In genomic region chr1:171313835-171314320, GRCh38 we compare ENCODE assay signal across 8 cellular contexts. TPM values are rescaled to one million over a fixed set of nuclear protein-coding genes. Genes with fewer than 3 reads are reported as not detected.
DNase-seq lines count a peak whose midpoint lies in the region; ATAC-seq and TF ChIP-seq lines count a peak whose summit lies in the region.

TSS of gene FMO4 (plus strand) at chr1:171314183. CDS start at chr1:171319826, 5,643 bp downstream.

- TF ChIP-seq CTCF in right lobe of liver (IDR thresholded peaks at IDR 0.05) = peak; percentile 81 to 95 (median 86)

- intact Hi-C loops in right lobe of liver (cut with DNase I) = no loop called here

- H3K4me1 ChIP-seq in right lobe of liver = peaks cover 0 to 28% (median 0%) of the 10 kb centered on the region in 4 donors

- peak within 1 kb of the TSS; percentile 77 to 92 (median 79) for H3K27ac ChIP-seq in right lobe of liver

- DNase-seq in C1 segment of cervical spinal cord (lab: John Stamatoyannopoulos, UW) = peak; percentile 3 to 88 (median 74)
- peak; percentile 57 for DNase-seq in NCI-H524 treated with DMSO at 0.1 percent for 48 hours (lab: John Stamatoyannopoulos, UW)
- DNase-seq in activated CD4-positive, alpha-beta T cell treated with anti-CD3 and anti-CD28 coated beads for 48 hours = peak; percentile 85
- DNase-seq in dermis blood vessel endothelial cell = peak; percentile 98
- peak; percentile 61 to 96 (median 71) for DNase-seq in right lobe of liver
- DNase-seq in stimulated activated CD4-positive, alpha-beta T cell treated with anti-CD3 and anti-CD28 coated beads, Interleukin-4, amount 100 ng/mL, for 48 hours (ENCODE audit: low read depth in 2 of 2) = peak; percentile 38 to 75

- peak; percentile 100 for ATAC-seq in GM19328 (IDR thresholded peaks at IDR 0.05; ENCODE audit: unreplicated experiment)
- ATAC-seq in HG03469 (IDR thresholded peaks at IDR 0.05; ENCODE audit: unreplicated experiment) = peak; percentile 98
- peak; percentile 96 to 99 (median 98) for ATAC-seq in right lobe of liver

- 1% methylated on average over 10 of the region's 10 CpGs for WGBS in right lobe of liver (ENCODE audit: insufficient coverage, low coverage, low lambda C conversion rate, missing lambda C conversion rate)

- no peaks in the 10 kb centered on the region for H3K27me3 ChIP-seq in right lobe of liver

- no peaks in the 10 kb centered on the region for H3K9me3 ChIP-seq in right lobe of liver

- H3K36me3 ChIP-seq in right lobe of liver = no peaks in the 10 kb centered on the region

- H3K4me3 ChIP-seq in right lobe of liver = peak within 1 kb of the TSS; percentile 20 to 52 (median 50)

- TF ChIP-seq POLR2A in right lobe of liver (IDR thresholded peaks at IDR 0.05) = peak; percentile 72

RNA-seq across cellular contexts. Expression of gene FMO4, which starts in this region (rescaled TPM):
- total RNA-seq in dermis blood vessel endothelial cell (0.56 and 2.9 TPM in 2 replicates), right lobe of liver (10 to 100 TPM; 12.8 to 32.7 (median 20.0) TPM)

Comparison
In these comparisons a context has a peak if more than half of its experiments do, and no peak if none do; other contexts are left out.
1. Peak in every context shown above with its lines: DNase-seq, ATAC-seq, H3K4me3 ChIP-seq and H3K27ac ChIP-seq.